Comparison of ENCODE assay signal across 23 cellular contexts in genomic region chr4:164572877-164573279, GRCh38.
DNase-seq lines count a peak whose midpoint lies in the region; FAIRE-seq and TF ChIP-seq lines count a peak whose summit lies in the region.
"Had no signal": no experiment of that assay in that cellular context is flagged by ENCODE, and none has a peak within 500 bp of the region (broad histone marks: within the 10 kb centered on the region; RNA-seq: fewer than 3 reads in every experiment).

No MANE protein-coding gene starts in this region.

- H3K36me3 Mint-ChIP-seq in astrocyte (ENCODE audit: low read depth, unreplicated experiment) = no peaks in the 10 kb centered on the region
- H3K36me3 Mint-ChIP-seq: activated CD4-positive, alpha-beta memory T cell treated with anti-CD3 and anti-CD28 coated beads for 36 hours; activated naive CD4-positive, alpha-beta T cell treated with anti-CD3 and anti-CD28 coated beads, Interleukin-2, amount 10 ng/mL, durations not matched to agents 7 days and 5 days; brain; memory B cell; natural killer cell; T-cell had no signal

- FAIRE-seq in astrocyte (lab: Jason Lieb, UNC) = no peak
- FAIRE-seq in urothelium cell line (lab: Jason Lieb, UNC) = no peak
- FAIRE-seq: G401.6 had no signal

- no peaks in the 10 kb centered on the region for H3K79me2 ChIP-seq in astrocyte (ENCODE audit: insufficient read depth, low read length)

- no peaks in the 10 kb centered on the region for H3K9me3 ChIP-seq in astrocyte (ENCODE audit: insufficient read depth, low read depth, low read length)

- H3K36me3 ChIP-seq in astrocyte (ENCODE audit: insufficient read depth, low read length) = no peaks in the 10 kb centered on the region
- H3K36me3 ChIP-seq: BLaER1, heart right ventricle had no signal

- H3K4me1 Mint-ChIP-seq in astrocyte (ENCODE audit: low read depth, unreplicated experiment) = peaks cover 25% of the 10 kb centered on the region
- H3K4me1 Mint-ChIP-seq: activated naive CD4-positive, alpha-beta T cell treated with anti-CD3 and anti-CD28 coated beads, Interleukin-2, amount 10 ng/mL, durations not matched to agents 7 days and 5 days; memory B cell; natural killer cell; T-cell had no signal

- no peak overlapping the region for H3K4me2 ChIP-seq in astrocyte (ENCODE audit: low read length)
- H3K4me2 ChIP-seq: BLaER1 had no signal

- no peak overlapping the region for H2AFZ ChIP-seq in astrocyte (ENCODE audit: low read depth, low read length)

- no peak for TF ChIP-seq CTCF in astrocyte (IDR thresholded peaks at IDR 0.05; ENCODE audit: insufficient read depth, low read depth, low read length)

- no peaks in the 10 kb centered on the region for H3K27me3 ChIP-seq in astrocyte (ENCODE audit: insufficient read depth, low read length)
- H3K27me3 ChIP-seq: BLaER1, heart right ventricle had no signal

- peaks cover 23% of the 10 kb centered on the region for H3K4me1 ChIP-seq in astrocyte (ENCODE audit: insufficient read depth, low read length)
- H3K4me1 ChIP-seq: BLaER1, heart right ventricle had no signal

- DNase-seq in HT1080 (ENCODE audit: low read depth) = peak; percentile 82
- DNase-seq in astrocyte (ENCODE audit: low read depth) = peak; percentile 87
- DNase-seq in glomerular visceral epithelial cell (ENCODE audit: extremely low spot score) = peak; percentile 63
- DNase-seq in urothelium cell line (ENCODE audit: low spot score) = peak; percentile 25
- DNase-seq in activated naive CD4-positive, alpha-beta T cell treated with anti-CD3 and anti-CD28 coated beads, Interleukin-2, amount 50 U/mL, for 16 hours = no peak
- no peak for DNase-seq in NCI-H1930 (lab: John Stamatoyannopoulos, UW)
- no peak for DNase-seq in NCI-H146 (lab: John Stamatoyannopoulos, UW)
- DNase-seq: activated CD4-positive, alpha-beta memory T cell treated with anti-CD3 and anti-CD28 coated beads for 36 hours; activated naive CD4-positive, alpha-beta T cell treated with anti-CD3 and anti-CD28 coated beads, Interleukin-2, amount 10 ng/mL, durations not matched to agents 7 days and 5 days; activated T-cell treated with anti-CD3 and anti-CD28 coated beads, Interleukin-2, amount 50 U/mL, for 4 hours; dermis blood vessel endothelial cell; heart right ventricle; HFFc6; natural killer cell; NCI-H345; stimulated activated CD4-positive, alpha-beta T cell treated with anti-CD3 and anti-CD28 coated beads, Interleukin-4, amount 100 ng/mL, for 1 hour; substantia nigra; T-cell had no signal

- no peak overlapping the region for H3K9ac ChIP-seq in astrocyte (ENCODE audit: low read length)
- H3K9ac ChIP-seq: BLaER1 had no signal

- H3K27ac Mint-ChIP-seq in astrocyte (ENCODE audit: unreplicated experiment) = peak overlapping the region; percentile 68
- H3K27ac Mint-ChIP-seq: activated CD4-positive, alpha-beta memory T cell treated with anti-CD3 and anti-CD28 coated beads for 36 hours; activated naive CD4-positive, alpha-beta T cell treated with anti-CD3 and anti-CD28 coated beads, Interleukin-2, amount 10 ng/mL, durations not matched to agents 7 days and 5 days; HFFc6; memory B cell; natural killer cell; T-cell had no signal

- H3K4me3 ChIP-seq in astrocyte (ENCODE audit: insufficient read depth, low read depth, low read length) = no peak overlapping the region
- H3K4me3 ChIP-seq: BLaER1, heart right ventricle, skin epidermis had no signal

- no peak overlapping the region for H3K4me3 Mint-ChIP-seq in astrocyte (ENCODE audit: unreplicated experiment)
- H3K4me3 Mint-ChIP-seq: activated CD4-positive, alpha-beta memory T cell treated with anti-CD3 and anti-CD28 coated beads for 36 hours; activated naive CD4-positive, alpha-beta T cell treated with anti-CD3 and anti-CD28 coated beads, Interleukin-2, amount 10 ng/mL, durations not matched to agents 7 days and 5 days; activated T-cell treated with anti-CD3 and anti-CD28 coated beads, Interleukin-2, amount 50 U/mL, for 4 hours; brain; HFFc6; memory B cell; natural killer cell; T-cell had no signal

- H3K27me3 Mint-ChIP-seq in astrocyte (ENCODE audit: low read depth, unreplicated experiment) = no peaks in the 10 kb centered on the region
- H3K27me3 Mint-ChIP-seq: activated CD4-positive, alpha-beta memory T cell treated with anti-CD3 and anti-CD28 coated beads for 36 hours; activated naive CD4-positive, alpha-beta T cell treated with anti-CD3 and anti-CD28 coated beads, Interleukin-2, amount 10 ng/mL, durations not matched to agents 7 days and 5 days; brain; memory B cell; T-cell had no signal

- H3K27ac ChIP-seq in astrocyte (ENCODE audit: low read depth, low read length) = peak overlapping the region; percentile 73
- H3K27ac ChIP-seq: BLaER1, heart right ventricle, skin epidermis had no signal

- H4K20me1 ChIP-seq in astrocyte (ENCODE audit: insufficient read depth, low read length) = no peaks in the 10 kb centered on the region
- H4K20me1 ChIP-seq: BLaER1 had no signal

- peaks cover 2% of the 10 kb centered on the region for H3K9me3 Mint-ChIP-seq in astrocyte (ENCODE audit: unreplicated experiment)
- H3K9me3 Mint-ChIP-seq: memory B cell had no signal

Comparison
In these comparisons a context has a peak if more than half of its experiments do, and no peak if none do; other contexts are left out.
1. DNase-seq: peak in HT1080 (single experiment), astrocyte (single experiment), glomerular visceral epithelial cell (single experiment) and urothelium cell line (single experiment); none in activated naive CD4-positive, alpha-beta T cell treated with anti-CD3 and anti-CD28 coated beads, Interleukin-2, amount 50 U/mL, for 16 hours (single experiment), NCI-H1930 (0 of 2) and NCI-H146 (single experiment).